1 cellular context compared by ENCODE assay signal in genomic region chr9:34611251-34611810, GRCh38.
TF ChIP-seq lines count a peak whose summit lies in the region.

No MANE protein-coding gene starts in this region.

TF ChIP-seq in GM12878, 131 proteins besides CTCF, POLR2A, EP300 and RAD21:
- TF ChIP-seq IKZF2 (IDR thresholded peaks at IDR 0.05) (no peak), CBX3 (IDR thresholded peaks at IDR 0.05; ENCODE audit: borderline replicate concordance, low read depth) (no peak), IRF5 (IDR thresholded peaks at IDR 0.05; ENCODE audit: borderline replicate concordance) (no peak), MXI1 (IDR thresholded peaks at IDR 0.05; ENCODE audit: low read depth, low read length) (no peak), TCF12 (IDR thresholded peaks at IDR 0.05; ENCODE audit: low read depth, low read length) (no peak)
